In the genomic region with DNA sequence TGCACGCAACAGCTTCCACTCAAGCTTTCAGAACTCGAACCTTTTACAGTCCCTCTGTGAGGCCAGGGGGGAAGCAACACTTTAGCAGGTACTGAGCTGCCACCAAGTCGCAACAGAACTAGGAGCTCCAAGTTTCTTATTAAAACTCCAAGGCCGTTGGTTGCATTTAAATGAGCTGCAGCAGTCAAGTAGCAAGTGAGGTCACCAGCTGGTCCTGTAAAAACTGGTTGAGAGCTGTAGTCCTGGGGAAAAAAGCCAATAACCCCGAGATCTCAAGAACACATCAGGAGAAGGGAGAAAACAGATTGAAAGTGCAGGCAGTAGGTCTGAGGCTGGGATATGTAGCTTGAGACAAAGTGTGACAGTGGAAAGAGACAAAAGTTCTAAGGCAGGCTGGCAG, we compare ENCODE assay signal across 24 cellular contexts.
"Had no signal": no experiment of that assay in that cellular context is flagged by ENCODE, and none has a peak within 500 bp of the region (broad histone marks: within the 10 kb centered on the region; RNA-seq: fewer than 3 reads in every experiment).

No MANE protein-coding gene starts in this region.

- H3K27me3 Mint-ChIP-seq: activated CD8-positive, alpha-beta T cell treated with anti-CD3 and anti-CD28 coated beads for 36 hours; T-helper 17 cell had no signal

- ATAC-seq: activated CD8-positive, alpha-beta T cell treated with anti-CD3 and anti-CD28 coated beads for 36 hours; activated naive CD8-positive, alpha-beta T cell treated with anti-CD3 and anti-CD28 coated beads, Interleukin-2, amount 50 U/mL, for 24 hours; activated T-cell treated with anti-CD3 and anti-CD28 coated beads, Interleukin-2, amount 50 U/mL, for 4 hours; activated T-helper 17 cell treated with anti-CD3 and anti-CD28 coated beads, Interleukin-2, amount 50 U/mL, for 72 hours; gastroesophageal sphincter; T-helper 17 cell had no signal

- H3K36me3 Mint-ChIP-seq: activated naive CD4-positive, alpha-beta T cell treated with anti-CD3 and anti-CD28 coated beads, Interleukin-2, amount 50 U/mL, for 24 hours had no signal

- H3K27ac ChIP-seq: colonic mucosa, epithelial cell of prostate, gastroesophageal sphincter, hepatocyte, spleen, tibial nerve had no signal

- H3K9me3 Mint-ChIP-seq: activated B cell treated with CpG ODN at 0.5 μM for 24 hours; activated CD8-positive, alpha-beta T cell treated with anti-CD3 and anti-CD28 coated beads for 36 hours; activated naive CD4-positive, alpha-beta T cell treated with anti-CD3 and anti-CD28 coated beads, Interleukin-2, amount 50 U/mL, for 24 hours; activated naive CD8-positive, alpha-beta T cell treated with anti-CD3 and anti-CD28 coated beads, Interleukin-2, amount 50 U/mL, for 24 hours; activated T-cell treated with anti-CD3 and anti-CD28 coated beads, Interleukin-2, amount 50 U/mL, for 4 hours; activated T-helper 17 cell treated with anti-CD3 and anti-CD28 coated beads, Interleukin-2, amount 50 U/mL, for 72 hours; nephron progenitor cell had no signal

- H3K27ac Mint-ChIP-seq: activated B cell treated with CpG ODN at 0.5 μM for 24 hours; activated CD8-positive, alpha-beta T cell treated with anti-CD3 and anti-CD28 coated beads for 36 hours; activated naive CD4-positive, alpha-beta T cell treated with anti-CD3 and anti-CD28 coated beads, Interleukin-2, amount 50 U/mL, for 24 hours; activated naive CD8-positive, alpha-beta T cell treated with anti-CD3 and anti-CD28 coated beads, Interleukin-2, amount 50 U/mL, for 24 hours; activated T-helper 17 cell treated with anti-CD3 and anti-CD28 coated beads, Interleukin-2, amount 50 U/mL, for 72 hours; nephron progenitor cell; T-helper 17 cell had no signal

- DNase-seq: activated B cell treated with CpG ODN at 0.5 μM for 24 hours; activated CD4-positive, alpha-beta T cell treated with anti-CD3 and anti-CD28 coated beads, Interleukin-2, amount 50 U/mL, for 1 hour; activated CD8-positive, alpha-beta T cell treated with anti-CD3 and anti-CD28 coated beads for 36 hours; activated gamma-delta T cell treated with Interleukin-2 at 50 U/mL for 16 hours; activated naive CD8-positive, alpha-beta T cell treated with anti-CD3 and anti-CD28 coated beads, Interleukin-2, amount 50 U/mL, for 24 hours; activated T-cell treated with anti-CD3 and anti-CD28 coated beads, Interleukin-2, amount 50 U/mL, for 4 hours; body of pancreas; colonic mucosa; effector CD8-positive, alpha-beta T cell; islet precursor cell; left ventricle myocardium superior; nephron progenitor cell; nucleus accumbens; right cardiac atrium; spleen; stimulated activated naive CD4-positive, alpha-beta T cell treated with Interleukin-2 at 50 U/mL for 16 hours; T-helper 17 cell; T1000 had no signal

- H3K4me3 Mint-ChIP-seq: activated B cell treated with CpG ODN at 0.5 μM for 24 hours; activated CD8-positive, alpha-beta T cell treated with anti-CD3 and anti-CD28 coated beads for 36 hours; activated naive CD4-positive, alpha-beta T cell treated with anti-CD3 and anti-CD28 coated beads, Interleukin-2, amount 50 U/mL, for 24 hours; activated naive CD8-positive, alpha-beta T cell treated with anti-CD3 and anti-CD28 coated beads, Interleukin-2, amount 50 U/mL, for 24 hours; activated T-cell treated with anti-CD3 and anti-CD28 coated beads, Interleukin-2, amount 50 U/mL, for 4 hours; activated T-helper 17 cell treated with anti-CD3 and anti-CD28 coated beads, Interleukin-2, amount 50 U/mL, for 72 hours; nephron progenitor cell; T-helper 17 cell had no signal

- H3K4me1 Mint-ChIP-seq: activated B cell treated with CpG ODN at 0.5 μM for 24 hours; activated naive CD4-positive, alpha-beta T cell treated with anti-CD3 and anti-CD28 coated beads, Interleukin-2, amount 50 U/mL, for 24 hours; activated naive CD8-positive, alpha-beta T cell treated with anti-CD3 and anti-CD28 coated beads, Interleukin-2, amount 50 U/mL, for 24 hours; activated T-helper 17 cell treated with anti-CD3 and anti-CD28 coated beads, Interleukin-2, amount 50 U/mL, for 72 hours had no signal
